ENCODE assay signal across 14 cellular contexts in the genomic region with DNA sequence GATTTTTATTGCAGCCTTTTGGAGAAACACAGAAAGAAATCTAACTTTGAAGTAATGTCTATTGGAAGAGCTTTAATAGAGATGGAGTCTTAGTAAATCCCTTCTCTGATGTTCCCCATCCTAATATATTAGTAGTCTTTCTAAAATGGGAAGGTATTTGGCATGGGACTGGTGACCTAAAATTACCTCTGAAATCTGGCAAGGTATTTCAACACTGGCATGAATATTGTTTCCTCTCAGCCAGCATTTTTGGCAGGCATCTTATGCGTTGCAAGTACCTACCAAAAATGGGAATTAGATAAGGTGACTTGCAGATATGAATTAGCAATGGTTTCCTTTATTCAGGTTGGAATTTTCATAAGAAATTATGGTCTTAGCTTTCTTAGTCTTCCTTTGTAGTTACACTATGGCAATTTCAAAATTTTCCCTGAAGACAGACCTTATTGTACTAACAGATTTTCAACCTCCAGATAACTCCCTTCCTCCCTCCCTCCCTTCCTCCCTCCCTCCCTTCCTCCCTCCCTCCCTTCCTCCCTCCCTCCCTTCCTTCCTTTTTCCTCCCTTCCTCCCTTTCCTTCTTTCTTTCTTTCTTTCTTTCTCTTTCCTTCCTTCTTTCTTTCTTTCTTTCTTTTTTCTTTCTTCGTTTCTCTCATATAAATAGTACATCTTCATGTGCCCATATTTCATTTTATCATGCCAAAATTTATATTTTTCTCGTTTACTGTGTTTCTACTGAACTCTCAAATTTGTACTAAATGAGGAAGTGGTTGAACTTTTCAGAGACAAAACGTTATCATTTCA.
DNase-seq lines count a peak whose midpoint lies in the region; ATAC-seq and TF ChIP-seq lines count a peak whose summit lies in the region.
"Had no signal": no experiment of that assay in that cellular context is flagged by ENCODE, and none has a peak within 500 bp of the region (broad histone marks: within the 10 kb centered on the region; RNA-seq: fewer than 3 reads in every experiment).

No MANE protein-coding gene starts in this region.

- H2AFZ ChIP-seq in SK-N-SH (ENCODE audit: low read depth) (no peak overlapping the region), PC-9 (no peak overlapping the region)

- POLR2A ChIA-PET in SK-N-SH (lab: Yijun Ruan, JAX): no interaction called here
- POLR2A ChIA-PET in RWPE1 (lab: Yijun Ruan, JAX; ENCODE audit: low non-redundant PET): no interaction called here
- POLR2A ChIA-PET in PC-9 (lab: Charles Lee; ENCODE audit: unreplicated experiment): no interaction called here

- TF ChIP-seq CTCF in SK-N-SH (IDR thresholded peaks at IDR 0.05): no peak
- TF ChIP-seq CTCF in RWPE1 (conservative IDR thresholded peaks at IDR 0.05; ENCODE audit: low read depth): no peak
- no peak for TF ChIP-seq CTCF in heart right ventricle (IDR thresholded peaks at IDR 0.05)
- TF ChIP-seq CTCF in WERI-Rb-1 (IDR thresholded peaks at IDR 0.05; ENCODE audit: low read depth, low read length): no peak
- no peak for TF ChIP-seq CTCF in PC-9 (conservative IDR thresholded peaks at IDR 0.05)

- H3K79me2 ChIP-seq in SK-N-SH (ENCODE audit: insufficient read depth): no peaks in the 10 kb centered on the region
- H3K79me2 ChIP-seq in PC-9 (ENCODE audit: low read depth): no peaks in the 10 kb centered on the region

- no peaks in the 10 kb centered on the region for H3K4me1 ChIP-seq in SK-N-SH (ENCODE audit: control insufficient read depth in 1 of 2, insufficient read depth in 2 of 2, low read depth in 1 of 2, low read length in 1 of 2)
- peaks cover 0 to 12% (median 8%) of the 10 kb centered on the region in 9 donors for H3K4me1 ChIP-seq in heart right ventricle
- H3K4me1 ChIP-seq in skeletal muscle tissue (ENCODE audit: control insufficient read depth in 3 of 3, insufficient read depth in 3 of 3, low read length in 3 of 3): peaks cover 4 to 7% (median 5%) of the 10 kb centered on the region in 3 donors
- no peaks in the 10 kb centered on the region; the same call in 1 of the 2 replicates for H3K4me1 ChIP-seq in PC-9 (replicated peaks; ENCODE audit: insufficient read depth)

- H3K36me3 ChIP-seq in SK-N-SH (replicated peaks in 1 of 2; ENCODE audit: control insufficient read depth in 1 of 2, insufficient read depth in 2 of 2, low read length in 1 of 2): no peaks in the 10 kb centered on the region
- H3K36me3 ChIP-seq in heart right ventricle: no peaks in the 10 kb centered on the region
- no peaks in the 10 kb centered on the region for H3K36me3 ChIP-seq in skeletal muscle tissue (ENCODE audit: control insufficient read depth in 3 of 3, insufficient read depth in 3 of 3, low read length in 3 of 3)
- H3K36me3 ChIP-seq in WERI-Rb-1: no peaks in the 10 kb centered on the region
- no peaks in the 10 kb centered on the region for H3K36me3 ChIP-seq in PC-9 (ENCODE audit: low read depth)

- H3K27me3 ChIP-seq in SK-N-SH (ENCODE audit: insufficient read depth) (no peaks in the 10 kb centered on the region), heart right ventricle (no peaks in the 10 kb centered on the region), skeletal muscle tissue (ENCODE audit: control insufficient read depth in 3 of 3, insufficient read depth in 3 of 3, low read length in 3 of 3) (no peaks in the 10 kb centered on the region), WERI-Rb-1 (ENCODE audit: insufficient read depth, low read depth, severe bottlenecking) (no peaks in the 10 kb centered on the region), PC-9 (ENCODE audit: insufficient read depth, low read depth) (no peaks in the 10 kb centered on the region)

- intact Hi-C loops in heart right ventricle (cut with DNase I): no loop called here
- intact Hi-C loops in PC-9 (cut with micrococcal nuclease; ENCODE audit: unreplicated experiment): no loop called here

- TF ChIP-seq RAD21 in SK-N-SH (IDR thresholded peaks at IDR 0.05; ENCODE audit: low read length): no peak

- H3K27ac ChIP-seq in SK-N-SH (ENCODE audit: low read depth in 2 of 2, low read length in 1 of 2): peak overlapping the region in 1 of 2 experiments; percentile 12; a peak in 1 of 4 replicates
- H3K27ac ChIP-seq in RWPE1: no peak overlapping the region
- H3K27ac ChIP-seq in heart right ventricle: peak overlapping the region in 8 of 10 donors; percentile 30 to 82 (median 68)
- H3K27ac ChIP-seq in skeletal muscle tissue (ENCODE audit: low read depth, low read length): peak overlapping the region; percentile 60
- H3K27ac ChIP-seq in WERI-Rb-1: no peak overlapping the region
- H3K27ac ChIP-seq in PC-9: no peak overlapping the region

- no peak overlapping the region for H3K9ac ChIP-seq in SK-N-SH
- no peak overlapping the region for H3K9ac ChIP-seq in skeletal muscle tissue (ENCODE audit: low read depth in 1 of 3, low read length in 3 of 3)

- H3K9me2 ChIP-seq in SK-N-SH (no peaks in the 10 kb centered on the region), PC-9 (ENCODE audit: insufficient read depth) (no peaks in the 10 kb centered on the region)

- no peak for TF ChIP-seq EP300 in SK-N-SH (IDR thresholded peaks at IDR 0.05; ENCODE audit: borderline replicate concordance in 1 of 2, low read depth in 1 of 2, low read length in 1 of 2)

- CTCF ChIA-PET in SK-N-SH (lab: Yijun Ruan, JAX): interaction anchor here (0.6 kb wide), 1 partner anchor 1108 kb away, joined by 3 read pairs; no protein-coding TSS in a partner anchor
- CTCF ChIA-PET in RWPE1 (lab: Yijun Ruan, JAX): no interaction called here
- CTCF ChIA-PET in PC-9 (lab: Charles Lee): no interaction called here

- DNase-seq in SK-N-SH (no peak), RWPE1 (ENCODE audit: low spot score) (peak; percentile 7), heart right ventricle (peak in 1 of 2 donors; percentile 48), NCI-H2227 (lab: John Stamatoyannopoulos, UW; ENCODE audit: unreplicated experiment) (no peak), WERI-Rb-1 (no peak), PC-9 (no peak)
- DNase-seq: 8988T; activated naive CD4-positive, alpha-beta T cell; CD8-positive, alpha-beta memory T cell; GDM1; head of caudate nucleus; NCI-H146 had no signal

- no peaks in the 10 kb centered on the region for H3K9me3 ChIP-seq in SK-N-SH
- H3K9me3 ChIP-seq in heart right ventricle: peaks cover 0 to 41% (median 10%) of the 10 kb centered on the region in 11 donors
- H3K9me3 ChIP-seq in skeletal muscle tissue (ENCODE audit: control insufficient read depth in 3 of 3, low read length in 3 of 3): peaks cover 0 to 2% (median 0%) of the 10 kb centered on the region in 3 donors
- H3K9me3 ChIP-seq in WERI-Rb-1 (ENCODE audit: severe bottlenecking): no peaks in the 10 kb centered on the region
- H3K9me3 ChIP-seq in PC-9 (ENCODE audit: insufficient read depth, low read depth): peaks cover 2% of the 10 kb centered on the region; the same call in 1 of the 2 replicates

- H4K20me1 ChIP-seq in SK-N-SH (ENCODE audit: insufficient read depth): no peaks in the 10 kb centered on the region
- no peaks in the 10 kb centered on the region for H4K20me1 ChIP-seq in PC-9 (ENCODE audit: insufficient read depth)

- 62% methylated on average over 4 of the region's 4 CpGs for WGBS in SK-N-SH (ENCODE audit: low lambda C conversion rate)
- WGBS in heart right ventricle, 2 donors: 50 to 55% methylated on average over 4 of the region's 4 CpGs

- ATAC-seq in SK-N-SH treated with all-trans-retinoic acid at 6 μM for 48 hours: peak; percentile 32; the same call in 2 of the 3 replicates
- ATAC-seq in heart right ventricle: peak; percentile 89 to 99 (median 95)

- H3F3A ChIP-seq in SK-N-SH (replicated peaks; ENCODE audit: insufficient read depth): no peaks in the 10 kb centered on the region
- H3F3A ChIP-seq in PC-9 (ENCODE audit: insufficient read depth, low read depth): no peaks in the 10 kb centered on the region

- BruUV-seq in PC-9 (replicated peaks; lab: Mats Ljungman, UMichigan): no TSS peak

- H3K4me3 ChIP-seq in SK-N-SH (ENCODE audit: low read depth in 2 of 2, low read length in 1 of 2): no peak overlapping the region
- no peak overlapping the region for H3K4me3 ChIP-seq in heart right ventricle
- no peak overlapping the region for H3K4me3 ChIP-seq in skeletal muscle tissue (ENCODE audit: low read length in 3 of 3)
- no peak overlapping the region for H3K4me3 ChIP-seq in WERI-Rb-1 (ENCODE audit: low read depth, low read length)
- H3K4me3 ChIP-seq in PC-9: no peak overlapping the region

- H3K4me2 ChIP-seq in SK-N-SH: no peak overlapping the region
- H3K4me2 ChIP-seq in PC-9: no peak overlapping the region

TF ChIP-seq in SK-N-SH treated with all-trans-retinoic acid at 6 μM for 48 hours, 23 proteins besides CTCF, POLR2A, EP300 and RAD21:
- TF ChIP-seq TOX (CRISPR knock-in tag; IDR thresholded peaks at IDR 0.05; ENCODE audit: borderline replicate concordance): no peak
- TF ChIP-seq ISL1 (CRISPR knock-in tag; IDR thresholded peaks at IDR 0.05): peak; percentile 27; the same call in 1 of the 2 replicates

TF ChIP-seq in SK-N-SH, 30 proteins besides CTCF, POLR2A, EP300 and RAD21 (continues in another document):
- TF ChIP-seq FOXJ3 (CRISPR knock-in tag; IDR thresholded peaks at IDR 0.05): no peak
- TF ChIP-seq MAX (IDR thresholded peaks at IDR 0.05; ENCODE audit: low read depth): no peak
- no peak for TF ChIP-seq RCOR1 (IDR thresholded peaks at IDR 0.05; ENCODE audit: low read length)
- no peak for TF ChIP-seq GATA2 (CRISPR knock-in tag; IDR thresholded peaks at IDR 0.05)

Comparison
In these comparisons a context has a peak if more than half of its experiments do, and no peak if none do; other contexts are left out.
1. H3K27ac ChIP-seq: peak in heart right ventricle (8 of 10) and skeletal muscle tissue (single experiment); none in RWPE1 (single experiment), WERI-Rb-1 (single experiment) and PC-9 (single experiment).